ENCODE assay signal across 8 cellular contexts in the genomic region with DNA sequence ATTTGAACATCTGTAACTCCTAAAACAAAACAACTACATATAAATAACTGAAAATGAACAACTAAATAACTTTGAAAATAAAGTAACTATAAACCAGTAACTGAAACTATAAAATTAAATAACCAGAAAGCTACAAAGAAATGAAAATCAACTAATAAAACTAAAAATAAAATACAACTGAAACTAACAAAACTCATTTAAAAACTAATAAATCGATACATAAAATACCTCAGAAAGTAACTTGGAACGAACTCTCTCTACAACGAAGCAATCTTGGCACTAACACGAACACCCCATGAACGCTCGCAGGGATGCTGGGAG. TPM values are rescaled to one million over a fixed set of nuclear protein-coding genes. Genes with fewer than 3 reads are reported as not detected.
A peak's percentile ranks its signal among the peaks of the same experiment; 100 is the strongest.
DNase-seq lines count a peak whose midpoint lies in the region; ATAC-seq and TF ChIP-seq lines count a peak whose summit lies in the region.

No MANE protein-coding gene starts in this region.

- no peaks in the 10 kb centered on the region for H3K36me3 ChIP-seq in BJ (ENCODE audit: control insufficient read depth, insufficient read depth, low read length)
- no peaks in the 10 kb centered on the region for H3K36me3 ChIP-seq in osteoblast (ENCODE audit: insufficient read depth, low read length)

- peak overlapping the region; percentile 61 for H2AFZ ChIP-seq in osteoblast (ENCODE audit: low read length)

- H4K20me1 ChIP-seq in osteoblast (ENCODE audit: insufficient read depth, low read length) = no peaks in the 10 kb centered on the region

- peak overlapping the region; percentile 31 for H3K4me3 ChIP-seq in BJ (ENCODE audit: low read depth, low read length)
- H3K4me3 ChIP-seq in NB4 (ENCODE audit: low read depth, low read length) = peak overlapping the region; percentile 46
- peak overlapping the region; percentile 52 for H3K4me3 ChIP-seq in epithelial cell of esophagus (ENCODE audit: low read length)
- H3K4me3 ChIP-seq in osteoblast (ENCODE audit: insufficient read depth, low read length) = peak overlapping the region; percentile 72

- no peak overlapping the region for H3K27ac ChIP-seq in osteoblast (ENCODE audit: low read depth, low read length)

- H3K79me2 ChIP-seq in osteoblast (ENCODE audit: insufficient read depth, low read length) = no peaks in the 10 kb centered on the region

- H3K4me2 ChIP-seq in osteoblast (ENCODE audit: insufficient read depth, low read length) = peak overlapping the region; percentile 93

- H3K4me1 ChIP-seq in osteoblast (ENCODE audit: insufficient read depth, low read length) = peaks cover 9% of the 10 kb centered on the region

- ATAC-seq in HG02623 (IDR thresholded peaks at IDR 0.05; ENCODE audit: unreplicated experiment) = no peak

- H3K27me3 ChIP-seq in BJ (ENCODE audit: control insufficient read depth, insufficient read depth, low read length) (peaks cover 20% of the 10 kb centered on the region), osteoblast (ENCODE audit: insufficient read depth, low read length) (peaks cover 32% of the 10 kb centered on the region)

- no peak for TF ChIP-seq POLR2A in NB4 (IDR thresholded peaks at IDR 0.05; ENCODE audit: extremely low read depth, insufficient read length)

- CTCF ChIA-PET in BJ (lab: Yijun Ruan, JAX) = interaction anchor here (1.1 to 11.5 kb wide), 2 partner anchors 204 to 464 kb away, joined by 4 to 284 read pairs; no protein-coding TSS in a partner anchor

- POLR2A ChIA-PET in BJ (lab: Charles Lee) = no interaction called here

- no peaks in the 10 kb centered on the region for H3K9me3 ChIP-seq in osteoblast (ENCODE audit: low read depth, low read length)

- no peak for TF ChIP-seq CTCF in BJ (IDR thresholded peaks at IDR 0.05; ENCODE audit: insufficient read depth, low read depth, low read length)
- TF ChIP-seq CTCF in NB4 (IDR thresholded peaks at IDR 0.05; ENCODE audit: low read depth, low read length) = no peak
- no peak for TF ChIP-seq CTCF in epithelial cell of esophagus (IDR thresholded peaks at IDR 0.05; ENCODE audit: insufficient read depth, low read depth, low read length, missing control alignments)
- no peak for TF ChIP-seq CTCF in osteoblast (IDR thresholded peaks at IDR 0.05; ENCODE audit: extremely low read depth, low read depth, low read length)

- no peak for DNase-seq in BJ (ENCODE audit: low read depth)
- DNase-seq in NB4 (ENCODE audit: low read depth) = no peak
- DNase-seq in epithelial cell of esophagus (ENCODE audit: low read depth) = no peak
- DNase-seq in osteoblast (ENCODE audit: insufficient read length, low spot score, missing footprints) = no peak
- no peak for DNase-seq in iPS-NIHi11 (ENCODE audit: low spot score)
- no peak for DNase-seq in NOMO-1 treated with dmso at 0.1 percent for 144 hours (lab: John Stamatoyannopoulos, UW; ENCODE audit: unreplicated experiment)
- no peak for DNase-seq in T1000 (lab: John Stamatoyannopoulos, UW)

RNA-seq across cellular contexts. Expression of a gene that starts 15.9 kb away (rescaled TPM):
- 0.16 and 0.54 TPM in 2 replicates for polyA plus RNA-seq in BJ (2011; rRNA removed)
- polyA minus RNA-seq in BJ (2011; rRNA and poly(A)+ RNA removed) = 0.43 and 0.62 TPM in 2 replicates
- under 0.01 TPM in 2 replicates for total RNA-seq in osteoblast
